10 cellular contexts compared by ENCODE assay signal in genomic region chr20:4815618-4816017, GRCh38. TPM values are rescaled to one million over a fixed set of nuclear protein-coding genes. Genes with fewer than 3 reads are reported as not detected.
DNase-seq lines count a peak whose midpoint lies in the region; ATAC-seq and TF ChIP-seq lines count a peak whose summit lies in the region.
"Had no signal": no experiment of that assay in that cellular context is flagged by ENCODE, and none has a peak within 500 bp of the region (broad histone marks: within the 10 kb centered on the region; RNA-seq: fewer than 3 reads in every experiment).

No MANE protein-coding gene starts in this region.

- no peaks in the 10 kb centered on the region for H4K20me1 ChIP-seq in OCI-LY1 (ENCODE audit: insufficient read depth, low read length)

- peak overlapping the region; percentile 98 for H3K27ac ChIP-seq in OCI-LY1 (ENCODE audit: low read depth, low read length, poor library complexity, severe bottlenecking)
- H3K27ac ChIP-seq in dorsolateral prefrontal cortex = peak overlapping the region in 39 of 59 donors; percentile 30 to 92 (median 78)
- no peak overlapping the region for H3K27ac ChIP-seq in WERI-Rb-1
- H3K27ac ChIP-seq: tibial artery had no signal

- DNase-seq in T-helper 2 cell treated with Interferon-gamma antibody and Interleukin-4, amounts not matched to agents 5 μg/mL and 100 μg/mL, for 36 hours (ENCODE audit: low spot score) = no peak
- no peak for DNase-seq in T-helper 2 cell
- DNase-seq in dorsolateral prefrontal cortex = peak in 1 of 10 donors; percentile 41
- DNase-seq in stimulated activated naive B cell treated with anti-CD40 and anti-IgM and Interleukin-4, amounts not matched to agents 10 μg/mL and 1 μg/mL and 100 μg/mL, for 72 hours = no peak
- DNase-seq in WERI-Rb-1 = no peak
- DNase-seq: NCI-H446 treated with DMSO at 0.1 percent for 48 hours had no signal

- H3K27me3 Mint-ChIP-seq in T-helper 2 cell treated with Interferon-gamma antibody and Interleukin-4, amounts not matched to agents 5 μg/mL and 100 μg/mL, for 36 hours (ENCODE audit: low read depth) = no peaks in the 10 kb centered on the region
- no peaks in the 10 kb centered on the region for H3K27me3 Mint-ChIP-seq in stimulated activated naive B cell treated with anti-CD40 and anti-IgM and Interleukin-4, amounts not matched to agents 10 μg/mL and 1 μg/mL and 100 μg/mL, for 72 hours

- peaks cover 9% of the 10 kb centered on the region; the same call in 1 of the 2 replicates for H3F3A ChIP-seq in OCI-LY1 (ENCODE audit: insufficient read depth, low read length)

- no peak for ATAC-seq in stimulated activated naive B cell treated with anti-CD40 and anti-IgM and Interleukin-4, amounts not matched to agents 10 μg/mL and 1 μg/mL and 100 μg/mL, for 72 hours (replicated peaks)
- no peak for ATAC-seq in HG03432 (IDR thresholded peaks at IDR 0.05; ENCODE audit: unreplicated experiment)
- ATAC-seq in GM19035 (IDR thresholded peaks at IDR 0.05; ENCODE audit: unreplicated experiment) = no peak

- H3K9me2 ChIP-seq in OCI-LY1 (ENCODE audit: low read depth, low read length) = no peaks in the 10 kb centered on the region

- H3K27me3 ChIP-seq in OCI-LY1 (ENCODE audit: insufficient read depth, low read length) = no peaks in the 10 kb centered on the region
- no peaks in the 10 kb centered on the region for H3K27me3 ChIP-seq in dorsolateral prefrontal cortex
- no peaks in the 10 kb centered on the region for H3K27me3 ChIP-seq in WERI-Rb-1 (ENCODE audit: insufficient read depth, low read depth, severe bottlenecking)
- H3K27me3 ChIP-seq: tibial artery had no signal

- H3K4me3 Mint-ChIP-seq in T-helper 2 cell treated with Interferon-gamma antibody and Interleukin-4, amounts not matched to agents 5 μg/mL and 100 μg/mL, for 36 hours = peak overlapping the region; percentile 93
- H3K4me3 Mint-ChIP-seq in stimulated activated naive B cell treated with anti-CD40 and anti-IgM and Interleukin-4, amounts not matched to agents 10 μg/mL and 1 μg/mL and 100 μg/mL, for 72 hours = peak overlapping the region; percentile 88 to 93

- TF ChIP-seq CTCF in OCI-LY1 (IDR thresholded peaks at IDR 0.05; ENCODE audit: low read length) (no peak), dorsolateral prefrontal cortex (IDR thresholded peaks at IDR 0.05 in 54 of 56, conservative IDR thresholded peaks at IDR 0.05 in 2 of 56; ENCODE audit: low read depth in 1 of 56, partially characterized antibody in 56 of 56) (no peak), WERI-Rb-1 (IDR thresholded peaks at IDR 0.05; ENCODE audit: low read depth, low read length) (no peak)

- H3K9me3 ChIP-seq in OCI-LY1 (ENCODE audit: low read length) = no peaks in the 10 kb centered on the region
- H3K9me3 ChIP-seq in WERI-Rb-1 (ENCODE audit: severe bottlenecking) = no peaks in the 10 kb centered on the region
- H3K9me3 ChIP-seq: tibial artery had no signal

- no peak overlapping the region for H2AFZ ChIP-seq in OCI-LY1 (ENCODE audit: low read length)

- peak overlapping the region; percentile 89 for H3K4me2 ChIP-seq in OCI-LY1 (ENCODE audit: low read length)

- H3K4me3 ChIP-seq in OCI-LY1 (ENCODE audit: low read depth, low read length, poor library complexity, severe bottlenecking) (peak overlapping the region; percentile 60), dorsolateral prefrontal cortex (peak overlapping the region in 1 of 59 donors; percentile 7), WERI-Rb-1 (ENCODE audit: low read depth, low read length) (no peak overlapping the region)
- H3K4me3 ChIP-seq: tibial artery had no signal

- H3K4me1 ChIP-seq in OCI-LY1 (ENCODE audit: insufficient read depth, low read length, severe bottlenecking) = peaks cover 70% of the 10 kb centered on the region

- H3K79me2 ChIP-seq in OCI-LY1 (ENCODE audit: insufficient read depth, low read length) = peaks cover 17% of the 10 kb centered on the region

- intact Hi-C loops in dorsolateral prefrontal cortex (cut with DNase I) = loop anchor here (10.0 kb wide), 1 partner anchor 69 kb away; no protein-coding TSS in a partner anchor

- no peaks in the 10 kb centered on the region for H3K9me3 Mint-ChIP-seq in T-helper 2 cell treated with Interferon-gamma antibody and Interleukin-4, amounts not matched to agents 5 μg/mL and 100 μg/mL, for 36 hours
- peaks cover 4% of the 10 kb centered on the region in 2 donors for H3K9me3 Mint-ChIP-seq in stimulated activated naive B cell treated with anti-CD40 and anti-IgM and Interleukin-4, amounts not matched to agents 10 μg/mL and 1 μg/mL and 100 μg/mL, for 72 hours

- peaks cover 57% of the 10 kb centered on the region for H3K4me1 Mint-ChIP-seq in T-helper 2 cell treated with Interferon-gamma antibody and Interleukin-4, amounts not matched to agents 5 μg/mL and 100 μg/mL, for 36 hours (ENCODE audit: low read depth)
- peaks cover 67 to 94% of the 10 kb centered on the region in 2 donors for H3K4me1 Mint-ChIP-seq in stimulated activated naive B cell treated with anti-CD40 and anti-IgM and Interleukin-4, amounts not matched to agents 10 μg/mL and 1 μg/mL and 100 μg/mL, for 72 hours

- peak overlapping the region; percentile 81 for H3K9ac ChIP-seq in OCI-LY1 (ENCODE audit: low read length)

- H3K27ac Mint-ChIP-seq in T-helper 2 cell treated with Interferon-gamma antibody and Interleukin-4, amounts not matched to agents 5 μg/mL and 100 μg/mL, for 36 hours = peak overlapping the region; percentile 99
- peak overlapping the region; percentile 100 for H3K27ac Mint-ChIP-seq in stimulated activated naive B cell treated with anti-CD40 and anti-IgM and Interleukin-4, amounts not matched to agents 10 μg/mL and 1 μg/mL and 100 μg/mL, for 72 hours

- peaks cover 46% of the 10 kb centered on the region for H3K36me3 Mint-ChIP-seq in T-helper 2 cell treated with Interferon-gamma antibody and Interleukin-4, amounts not matched to agents 5 μg/mL and 100 μg/mL, for 36 hours (ENCODE audit: low read depth)
- H3K36me3 Mint-ChIP-seq in stimulated activated naive B cell treated with anti-CD40 and anti-IgM and Interleukin-4, amounts not matched to agents 10 μg/mL and 1 μg/mL and 100 μg/mL, for 72 hours = peaks cover 53 to 82% of the 10 kb centered on the region in 2 donors

- H3K36me3 ChIP-seq in OCI-LY1 (ENCODE audit: insufficient read depth, low read length) (peaks cover 56% of the 10 kb centered on the region), WERI-Rb-1 (no peaks in the 10 kb centered on the region)
- H3K36me3 ChIP-seq: tibial artery had no signal

RNA-seq across cellular contexts. Expression of gene RASSF2, which starts 7.8 kb away (rescaled TPM):
- 100 to 1,000 TPM in 24 of 120 experiments, 10 to 100 TPM in 96; 26.5 to 257 (median 71.3) TPM for total RNA-seq in dorsolateral prefrontal cortex
